19 cellular contexts compared by ENCODE assay signal in the genomic region with DNA sequence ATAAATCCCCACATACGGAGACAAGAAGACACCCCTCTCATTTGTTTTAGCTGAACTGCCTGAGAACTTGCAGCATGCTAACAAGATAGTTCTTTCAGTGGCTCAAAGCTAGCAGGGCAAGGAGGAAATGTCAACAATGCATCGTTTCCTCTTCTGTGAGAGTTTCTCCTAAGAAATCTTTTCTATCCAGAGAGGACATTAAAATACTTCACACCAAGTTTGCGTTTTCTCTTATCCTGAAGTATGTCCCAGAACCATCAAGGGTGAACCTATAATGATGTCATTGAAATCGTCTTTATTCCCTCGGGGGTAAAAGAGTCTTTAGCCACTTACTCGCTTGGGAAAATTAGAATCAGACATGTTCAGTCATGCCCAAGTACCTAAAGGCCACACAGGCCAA.
A peak's percentile ranks its signal among the peaks of the same experiment; 100 is the strongest.
DNase-seq lines count a peak whose midpoint lies in the region; ATAC-seq and TF ChIP-seq lines count a peak whose summit lies in the region.
"Had no signal": no experiment of that assay in that cellular context is flagged by ENCODE, and none has a peak within 500 bp of the region (broad histone marks: within the 10 kb centered on the region; RNA-seq: fewer than 3 reads in every experiment).

No MANE protein-coding gene starts in this region.

- CTCF ChIA-PET in A673 (lab: Charles Lee): interaction anchor here (0.6 kb wide), 1 partner anchor 622 kb away, joined by 4 read pairs; no protein-coding TSS in a partner anchor

- H3K56ac ChIP-seq in mesendoderm (ENCODE audit: low read length): no peak overlapping the region

- H2AK5ac ChIP-seq in mesendoderm (ENCODE audit: low read length): no peak overlapping the region

- H3K9me3 ChIP-seq in A673 (ENCODE audit: low read depth, low read length, poor library complexity, severe bottlenecking) (no peaks in the 10 kb centered on the region), HUES64 (ENCODE audit: insufficient read depth, low read depth, low read length) (no peaks in the 10 kb centered on the region)

- H3K27me3 Mint-ChIP-seq in chondrocyte (ENCODE audit: low read depth): no peaks in the 10 kb centered on the region
- H3K27me3 Mint-ChIP-seq in stimulated activated memory B cell treated with anti-CD40 and anti-IgM and Interleukin-4, amounts not matched to agents 10 μg/mL and 1 μg/mL and 100 μg/mL, for 72 hours: peaks cover 11% of the 10 kb centered on the region
- H3K27me3 Mint-ChIP-seq: type B pancreatic cell had no signal

- H3K4me3 Mint-ChIP-seq in chondrocyte (ENCODE audit: unreplicated experiment): no peak overlapping the region
- no peak overlapping the region for H3K4me3 Mint-ChIP-seq in stimulated activated memory B cell treated with anti-CD40 and anti-IgM and Interleukin-4, amounts not matched to agents 10 μg/mL and 1 μg/mL and 100 μg/mL, for 72 hours
- H3K4me3 Mint-ChIP-seq: CD8-positive, alpha-beta T cell; memory B cell; nephron progenitor cell; type B pancreatic cell had no signal

- no peak overlapping the region for H2BK5ac ChIP-seq in mesendoderm (ENCODE audit: low read length)

- no peak overlapping the region for H4K5ac ChIP-seq in mesendoderm (ENCODE audit: low read length)

- H3K18ac ChIP-seq in mesendoderm (ENCODE audit: low read length): no peak overlapping the region

- no peaks in the 10 kb centered on the region for H3K36me3 ChIP-seq in A673 (ENCODE audit: insufficient read depth, low read length, poor library complexity, severe bottlenecking)
- H3K36me3 ChIP-seq in HUES64 (ENCODE audit: insufficient read depth, low read length): no peaks in the 10 kb centered on the region
- no peaks in the 10 kb centered on the region for H3K36me3 ChIP-seq in mesendoderm (ENCODE audit: control insufficient read depth, insufficient read depth, low read length)
- H3K36me3 ChIP-seq: cardiac muscle cell had no signal

- no peaks in the 10 kb centered on the region for H3K79me2 ChIP-seq in mesendoderm (ENCODE audit: control insufficient read depth, insufficient read depth, low read length)

- no TSS peak for BruUV-seq in A673 (replicated peaks; lab: Mats Ljungman, UMichigan)

- H3K4me2 ChIP-seq in mesendoderm (ENCODE audit: low read length): no peak overlapping the region

- H3K27ac Mint-ChIP-seq in chondrocyte (ENCODE audit: unreplicated experiment): peak overlapping the region; percentile 94
- no peak overlapping the region for H3K27ac Mint-ChIP-seq in stimulated activated memory B cell treated with anti-CD40 and anti-IgM and Interleukin-4, amounts not matched to agents 10 μg/mL and 1 μg/mL and 100 μg/mL, for 72 hours
- H3K27ac Mint-ChIP-seq: CD8-positive, alpha-beta T cell; memory B cell; type B pancreatic cell had no signal

- TF ChIP-seq CTCF in A673 (conservative IDR thresholded peaks at IDR 0.05; ENCODE audit: low read depth, low read length): no peak
- TF ChIP-seq CTCF in chondrocyte (IDR thresholded peaks at IDR 0.05): no peak

- DNase-seq in A673 (ENCODE audit: low spot score): peak; percentile 11
- no peak for DNase-seq in chondrocyte (ENCODE audit: low spot score)
- DNase-seq in mesendoderm: peak; percentile 56
- no peak for DNase-seq in SIG-M5 treated with dmso at 0.1 percent for 504 hours (lab: John Stamatoyannopoulos, UW; ENCODE audit: unreplicated experiment)
- DNase-seq in stimulated activated CD4-positive, alpha-beta T cell treated with anti-CD3 and anti-CD28 coated beads, Interleukin-1b, Interleukin-23, amount 100 ng/mL, for 48 hours: no peak
- DNase-seq: activated CD4-positive, CD25-positive, alpha-beta regulatory T cell; CD8-positive, alpha-beta T cell; DMS79 treated with DMSO at 0.1 percent for 48 hours; islet precursor cell; NCI-H526; nephron progenitor cell; SHP77 treated with DMSO at 0.1 percent for 48 hours; stimulated activated naive CD4-positive, alpha-beta T cell had no signal

- no peak for ATAC-seq in stimulated activated memory B cell treated with anti-CD40 and anti-IgM and Interleukin-4, amounts not matched to agents 10 μg/mL and 1 μg/mL and 100 μg/mL, for 72 hours
- no peak for ATAC-seq in GM18868 (IDR thresholded peaks at IDR 0.05; ENCODE audit: unreplicated experiment)
- ATAC-seq: CD8-positive, alpha-beta T cell had no signal

- no peaks in the 10 kb centered on the region for H3K79me1 ChIP-seq in mesendoderm (ENCODE audit: low read length)

- H3K27me3 ChIP-seq in A673 (replicated peaks; ENCODE audit: insufficient read depth, low read depth, low read length, poor library complexity): no peaks in the 10 kb centered on the region
- H3K27me3 ChIP-seq in HUES64 (ENCODE audit: insufficient read depth, low read length): no peaks in the 10 kb centered on the region
- no peaks in the 10 kb centered on the region for H3K27me3 ChIP-seq in mesendoderm (ENCODE audit: insufficient read depth, low read length, poor library complexity)
- H3K27me3 ChIP-seq: cardiac muscle cell had no signal

- peaks cover 15% of the 10 kb centered on the region for H3K4me1 ChIP-seq in A673 (ENCODE audit: insufficient read depth, low read length, poor library complexity, severe bottlenecking)
- peaks cover 47% of the 10 kb centered on the region for H3K4me1 ChIP-seq in HUES64 (ENCODE audit: insufficient read depth, low read length)
- peaks cover 10% of the 10 kb centered on the region for H3K4me1 ChIP-seq in mesendoderm (ENCODE audit: control insufficient read depth, low read depth, low read length)

- no peak overlapping the region for H3K4ac ChIP-seq in mesendoderm (ENCODE audit: low read depth, low read length)

- H4K8ac ChIP-seq in mesendoderm (ENCODE audit: low read depth, low read length): no peak overlapping the region

- H3K27ac ChIP-seq in A673 (ENCODE audit: low read depth, low read length, poor library complexity, severe bottlenecking) (no peak overlapping the region), HUES64 (ENCODE audit: low read depth, low read length) (peak overlapping the region; percentile 5; the same call in 1 of the 2 replicates), mesendoderm (ENCODE audit: low read depth, low read length) (peak overlapping the region; percentile 68)
- H3K27ac ChIP-seq: cardiac muscle cell had no signal

- H3K4me1 Mint-ChIP-seq in chondrocyte (ENCODE audit: low read depth): peaks cover 94% of the 10 kb centered on the region
- H3K4me1 Mint-ChIP-seq in stimulated activated memory B cell treated with anti-CD40 and anti-IgM and Interleukin-4, amounts not matched to agents 10 μg/mL and 1 μg/mL and 100 μg/mL, for 72 hours: peaks cover 6% of the 10 kb centered on the region
- H3K4me1 Mint-ChIP-seq: memory B cell had no signal

- WGBS in HUES64: 35% methylated on average over 6 of the region's 6 CpGs
- WGBS in mesendoderm (ENCODE audit: extremely low coverage, insufficient coverage, low lambda C conversion rate): no CpG with 5 or more reads among the region's 6 CpGs

- POLR2A ChIA-PET in A673 (lab: Charles Lee; ENCODE audit: low non-redundant PET): no interaction called here

- H3K9ac ChIP-seq in HUES64 (ENCODE audit: low read depth, low read length) (no peak overlapping the region), mesendoderm (ENCODE audit: low read length) (no peak overlapping the region)

- intact Hi-C loops in A673 (cut with micrococcal nuclease; ENCODE audit: unreplicated experiment): no loop called here

- no peaks in the 10 kb centered on the region for H3K9me3 Mint-ChIP-seq in chondrocyte (ENCODE audit: low read depth)
- H3K9me3 Mint-ChIP-seq in stimulated activated memory B cell treated with anti-CD40 and anti-IgM and Interleukin-4, amounts not matched to agents 10 μg/mL and 1 μg/mL and 100 μg/mL, for 72 hours: no peaks in the 10 kb centered on the region
- H3K9me3 Mint-ChIP-seq: CD8-positive, alpha-beta T cell; memory B cell; type B pancreatic cell had no signal

- H2BK15ac ChIP-seq in mesendoderm (replicated peaks; ENCODE audit: low read depth): no peak overlapping the region

- H3K36me3 Mint-ChIP-seq in chondrocyte (ENCODE audit: low read depth): no peaks in the 10 kb centered on the region
- no peaks in the 10 kb centered on the region for H3K36me3 Mint-ChIP-seq in stimulated activated memory B cell treated with anti-CD40 and anti-IgM and Interleukin-4, amounts not matched to agents 10 μg/mL and 1 μg/mL and 100 μg/mL, for 72 hours
- H3K36me3 Mint-ChIP-seq: CD8-positive, alpha-beta T cell; memory B cell; type B pancreatic cell had no signal

- no peak overlapping the region for H3K23ac ChIP-seq in mesendoderm (ENCODE audit: low read length)

- H3K4me3 ChIP-seq in A673 (ENCODE audit: low read depth, low read length, poor library complexity, severe bottlenecking) (no peak overlapping the region), HUES64 (ENCODE audit: low read length) (no peak overlapping the region), mesendoderm (ENCODE audit: low read length) (no peak overlapping the region)
- H3K4me3 ChIP-seq: cardiac muscle cell had no signal

- H2BK120ac ChIP-seq in mesendoderm (ENCODE audit: low read depth, low read length): no peak overlapping the region

Comparison
In these comparisons a context has a peak if more than half of its experiments do, and no peak if none do; other contexts are left out.
1. DNase-seq: peak in A673 (single experiment) and mesendoderm (single experiment); none in chondrocyte (single experiment), SIG-M5 treated with dmso at 0.1 percent for 504 hours (single experiment) and stimulated activated CD4-positive, alpha-beta T cell treated with anti-CD3 and anti-CD28 coated beads, Interleukin-1b, Interleukin-23, amount 100 ng/mL, for 48 hours (single experiment).